ENCODE assay signal across 13 cellular contexts in the genomic region with DNA sequence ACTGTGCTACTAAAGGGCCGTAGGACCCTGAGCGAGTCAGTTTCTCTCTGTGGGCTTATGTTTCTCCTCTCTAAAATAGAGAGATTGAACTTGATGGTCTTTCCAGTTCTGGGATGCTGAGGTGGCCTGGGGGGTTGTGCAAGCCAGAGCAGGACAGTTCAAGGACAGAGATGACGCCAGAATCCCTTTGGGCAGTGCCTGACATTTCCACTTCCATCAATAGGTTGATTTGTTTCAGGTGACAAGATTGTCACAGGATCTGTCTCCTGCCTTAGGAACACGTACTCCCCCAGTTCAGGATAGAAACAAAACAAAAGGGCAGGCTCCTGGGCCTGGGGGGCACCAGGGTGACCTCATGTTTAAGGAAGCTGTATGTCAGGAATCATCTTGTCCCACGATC.
DNase-seq lines count a peak whose midpoint lies in the region; ATAC-seq, FAIRE-seq and TF ChIP-seq lines count a peak whose summit lies in the region.
"Had no signal": no experiment of that assay in that cellular context is flagged by ENCODE, and none has a peak within 500 bp of the region (broad histone marks: within the 10 kb centered on the region; RNA-seq: fewer than 3 reads in every experiment).

No MANE protein-coding gene starts in this region.

- intact Hi-C loops in activated CD8-positive, alpha-beta T cell treated with anti-CD3 and anti-CD28 coated beads for 36 hours (cut with micrococcal nuclease): loop anchor here (5.0 to 10.0 kb wide), 2 partner anchors 468 to 620 kb away; no protein-coding TSS in a partner anchor
- intact Hi-C loops in IMR-90 (cut with micrococcal nuclease): loop anchor here (5.0 to 10.0 kb wide), 2 partner anchors 245 to 1168 kb away; no protein-coding TSS in a partner anchor
- intact Hi-C loops in HepG2 (cut with micrococcal nuclease; ENCODE audit: unreplicated experiment): loop anchor here (2.0 kb wide), 1 partner anchor 418 kb away; no protein-coding TSS in a partner anchor

- no peak for TF ChIP-seq RAD21 in IMR-90 (IDR thresholded peaks at IDR 0.05; ENCODE audit: low read length)
- TF ChIP-seq RAD21 in HepG2 (CRISPR knock-in tag; IDR thresholded peaks at IDR 0.05): no peak

- CTCF ChIA-PET in activated CD8-positive, alpha-beta T cell treated with anti-CD3 and anti-CD28 coated beads, Interleukin-2, amount 10 ng/mL, durations not matched to agents 7 days and 5 days (lab: Charles Lee): interaction anchor here (0.8 to 5.6 kb wide), 14 partner anchors 10 to 620 kb away, joined by 3 to 57 read pairs (median 6); a partner anchor contains a TSS
- CTCF ChIA-PET in activated CD8-positive, alpha-beta T cell treated with anti-CD3 and anti-CD28 coated beads for 36 hours (lab: Charles Lee): interaction anchor here (0.9 to 6.3 kb wide), 20 partner anchors 9 to 620 kb away, joined by 3 to 54 read pairs (median 6); a partner anchor contains a TSS
- CTCF ChIA-PET in IMR-90 (lab: Yijun Ruan, JAX): interaction anchor here (1.0 to 2.2 kb wide), 5 partner anchors 14 to 621 kb away, joined by 3 to 13 read pairs (median 7); no protein-coding TSS in a partner anchor
- CTCF ChIA-PET in HepG2 (lab: Yijun Ruan, JAX; ENCODE audit: low intra/inter-chr PET ratio, low total read pairs): interaction anchor here (3.0 to 3.9 kb wide), 2 partner anchors 471 to 619 kb away, joined by 38 to 45 read pairs; no protein-coding TSS in a partner anchor

- H4K5ac ChIP-seq in IMR-90 (ENCODE audit: low read depth, low read length): no peak overlapping the region

- H2AK5ac ChIP-seq in IMR-90 (ENCODE audit: low read depth, low read length) (no peak overlapping the region), trophoblast cell (ENCODE audit: low read length) (no peak overlapping the region)

- H3K23ac ChIP-seq in IMR-90 (ENCODE audit: low read depth, low read length): no peak overlapping the region
- no peak overlapping the region for H3K23ac ChIP-seq in trophoblast cell (ENCODE audit: low read length)

- H3K79me2 ChIP-seq in HepG2 (ENCODE audit: insufficient read depth, low read length) (no peaks in the 10 kb centered on the region), trophoblast cell (ENCODE audit: control insufficient read depth, insufficient read depth, low read length, poor library complexity) (no peaks in the 10 kb centered on the region)

- H2BK20ac ChIP-seq in IMR-90 (ENCODE audit: low read depth, low read length): 0 out of 2 replicates have a peak overlapping the region, but pooled peaks have one; percentile 32

- no peaks in the 10 kb centered on the region for H3K36me3 Mint-ChIP-seq in activated CD8-positive, alpha-beta T cell treated with anti-CD3 and anti-CD28 coated beads, Interleukin-2, amount 10 ng/mL, durations not matched to agents 7 days and 5 days (ENCODE audit: low read depth)
- no peaks in the 10 kb centered on the region for H3K36me3 Mint-ChIP-seq in activated CD8-positive, alpha-beta T cell treated with anti-CD3 and anti-CD28 coated beads for 36 hours (ENCODE audit: low read depth)
- H3K36me3 Mint-ChIP-seq: CD4-positive, CD25-positive, alpha-beta regulatory T cell had no signal

- no peak for TF ChIP-seq CTCF in activated CD8-positive, alpha-beta T cell treated with anti-CD3 and anti-CD28 coated beads for 36 hours (IDR thresholded peaks at IDR 0.05)
- TF ChIP-seq CTCF in IMR-90 (conservative IDR thresholded peaks at IDR 0.05; ENCODE audit: low read depth, low read length): no peak
- no peak for TF ChIP-seq CTCF in HepG2 (CRISPR knock-in tag; IDR thresholded peaks at IDR 0.05)
- TF ChIP-seq CTCF in coronary artery (IDR thresholded peaks at IDR 0.05): no peak

- H2BK120ac ChIP-seq in IMR-90 (ENCODE audit: low read depth, low read length) (no peak overlapping the region; the same call in 1 of the 2 replicates), trophoblast cell (ENCODE audit: insufficient read depth, low read length, poor library complexity) (no peak overlapping the region)

- H3K4me3 Mint-ChIP-seq in activated CD8-positive, alpha-beta T cell treated with anti-CD3 and anti-CD28 coated beads, Interleukin-2, amount 10 ng/mL, durations not matched to agents 7 days and 5 days: no peak overlapping the region
- no peak overlapping the region for H3K4me3 Mint-ChIP-seq in activated CD8-positive, alpha-beta T cell treated with anti-CD3 and anti-CD28 coated beads for 36 hours
- H3K4me3 Mint-ChIP-seq: CD4-positive, CD25-positive, alpha-beta regulatory T cell; HFFc6 had no signal

- H3K27ac ChIP-seq in IMR-90 (ENCODE audit: insufficient read depth, low read length): no peak overlapping the region
- H3K27ac ChIP-seq in HepG2 (ENCODE audit: extremely low read length, insufficient read depth, low read length): no peak overlapping the region
- no peak overlapping the region for H3K27ac ChIP-seq in trophoblast cell (ENCODE audit: low read depth, low read length)
- H3K27ac ChIP-seq in coronary artery: no peak overlapping the region
- H3K27ac ChIP-seq: 22Rv1 had no signal

- in situ Hi-C loops in IMR-90 (cut with MboI; ENCODE audit: low sequenced_read_pairs) (loop anchor here (5.0 to 25.0 kb wide), 3 partner anchors 468 to 1170 kb away; no protein-coding TSS in a partner anchor), HepG2 (cut with HindIII; ENCODE audit: extremely low pct_ligation_motif_present, low pct_unique_long_range_greater_than_20kb) (loop anchor here (5.0 to 25.0 kb wide), 3 partner anchors 470 to 1120 kb away; no protein-coding TSS in a partner anchor)

- H4K91ac ChIP-seq in IMR-90 (ENCODE audit: insufficient read depth, low read depth, low read length) (no peak overlapping the region), trophoblast cell (ENCODE audit: low read depth, low read length) (peak overlapping the region; percentile 21)

- no peak for FAIRE-seq in HepG2 (lab: Jason Lieb, UNC)
- FAIRE-seq: H1 had no signal

- no peak overlapping the region for H3K4me3 ChIP-seq in IMR-90 (ENCODE audit: insufficient read depth, low read depth, low read length)
- H3K4me3 ChIP-seq in HepG2 (replicated peaks in 1 of 3; ENCODE audit: insufficient read depth in 1 of 3, low read depth in 2 of 3, low read length in 3 of 3): no peak overlapping the region
- no peak overlapping the region for H3K4me3 ChIP-seq in trophoblast cell (ENCODE audit: low read depth, low read length)
- H3K4me3 ChIP-seq in coronary artery: no peak overlapping the region
- H3K4me3 ChIP-seq: HAP-1 had no signal

- H3K4me1 ChIP-seq in IMR-90 (ENCODE audit: control insufficient read depth, insufficient read depth, low read length): peaks cover 12% of the 10 kb centered on the region
- no peaks in the 10 kb centered on the region for H3K4me1 ChIP-seq in HepG2 (ENCODE audit: insufficient read depth, low read length)
- peaks cover 9 to 14% of the 10 kb centered on the region in 2 experiments for H3K4me1 ChIP-seq in trophoblast cell (ENCODE audit: control insufficient read depth in 1 of 2, insufficient read depth in 2 of 2, low read length in 2 of 2)
- H3K4me1 ChIP-seq: HAP-1 had no signal

- POLR2A ChIA-PET in activated CD8-positive, alpha-beta T cell treated with anti-CD3 and anti-CD28 coated beads, Interleukin-2, amount 10 ng/mL, durations not matched to agents 7 days and 5 days (lab: Charles Lee): no interaction called here
- POLR2A ChIA-PET in activated CD8-positive, alpha-beta T cell treated with anti-CD3 and anti-CD28 coated beads for 36 hours (lab: Charles Lee): no interaction called here
- POLR2A ChIA-PET in IMR-90 (lab: Charles Lee; ENCODE audit: unreplicated experiment): no interaction called here
- POLR2A ChIA-PET in HepG2 (lab: Yijun Ruan, JAX): no interaction called here

- no peak overlapping the region for H2AK9ac ChIP-seq in IMR-90 (replicated peaks; ENCODE audit: low read depth, low read length, poor library complexity)

- peak overlapping the region; percentile 16 for H2BK12ac ChIP-seq in trophoblast cell (ENCODE audit: low read length)

- H3K4me1 Mint-ChIP-seq in activated CD8-positive, alpha-beta T cell treated with anti-CD3 and anti-CD28 coated beads, Interleukin-2, amount 10 ng/mL, durations not matched to agents 7 days and 5 days (ENCODE audit: low read depth): no peaks in the 10 kb centered on the region
- no peaks in the 10 kb centered on the region for H3K4me1 Mint-ChIP-seq in activated CD8-positive, alpha-beta T cell treated with anti-CD3 and anti-CD28 coated beads for 36 hours (ENCODE audit: low read depth)

- no peaks in the 10 kb centered on the region for H3K9me3 Mint-ChIP-seq in activated CD8-positive, alpha-beta T cell treated with anti-CD3 and anti-CD28 coated beads, Interleukin-2, amount 10 ng/mL, durations not matched to agents 7 days and 5 days (ENCODE audit: insufficient read depth)
- no peaks in the 10 kb centered on the region for H3K9me3 Mint-ChIP-seq in activated CD8-positive, alpha-beta T cell treated with anti-CD3 and anti-CD28 coated beads for 36 hours
- H3K9me3 Mint-ChIP-seq: CD4-positive, CD25-positive, alpha-beta regulatory T cell; HFFc6 had no signal

- H2AFZ ChIP-seq in IMR-90 (replicated peaks; ENCODE audit: low read length, poor library complexity): no peak overlapping the region
- H2AFZ ChIP-seq in HepG2 (ENCODE audit: low read length): no peak overlapping the region
- no peak overlapping the region for H2AFZ ChIP-seq in trophoblast cell (ENCODE audit: insufficient read depth, low read length, poor library complexity)

- dilution Hi-C loops in IMR-90 (cut with HindIII; ENCODE audit: low sequenced_read_pairs, unreplicated experiment): no loop called here

- no peak for TF ChIP-seq POLR2A in IMR-90 (IDR thresholded peaks at IDR 0.05; ENCODE audit: low read depth, low read length)
- no peak for TF ChIP-seq POLR2A in HepG2 (IDR thresholded peaks at IDR 0.05; ENCODE audit: insufficient read depth in 1 of 2, low read depth in 2 of 2, low read length in 2 of 2)

- no peak for ATAC-seq in activated CD8-positive, alpha-beta T cell treated with anti-CD3 and anti-CD28 coated beads, Interleukin-2, amount 10 ng/mL, durations not matched to agents 7 days and 5 days
- no peak for ATAC-seq in activated CD8-positive, alpha-beta T cell treated with anti-CD3 and anti-CD28 coated beads for 36 hours
- no peak for ATAC-seq in IMR-90 (ENCODE audit: low read depth)
- no peak for ATAC-seq in HepG2

- H2BK15ac ChIP-seq in IMR-90 (ENCODE audit: low read depth, low read length): no peak overlapping the region

- TF ChIP-seq EP300 in HepG2 (IDR thresholded peaks at IDR 0.05; ENCODE audit: low read depth in 2 of 2, low read length in 2 of 2): no peak
- TF ChIP-seq EP300 in HepG2 (CRISPR knock-in tag; IDR thresholded peaks at IDR 0.05; ENCODE audit: borderline replicate concordance): no peak

- no peak overlapping the region for H3K9ac ChIP-seq in IMR-90 (ENCODE audit: low read depth, low read length)
- no peak overlapping the region for H3K9ac ChIP-seq in HepG2 (ENCODE audit: insufficient read depth, low read depth, low read length)
- no peak overlapping the region for H3K9ac ChIP-seq in trophoblast cell (ENCODE audit: low read length)

- H3K27me3 ChIP-seq in IMR-90 (ENCODE audit: control insufficient read depth, insufficient read depth, low read length) (0 out of 2 replicates have a peak, but pooled peaks cover 2% of the 10 kb centered on the region), HepG2 (ENCODE audit: control insufficient read depth in 1 of 2, insufficient read depth in 2 of 2, low read length in 2 of 2) (peaks cover 1 to 8% of the 10 kb centered on the region in 2 experiments; a peak in 4 of 5 replicates), trophoblast cell (ENCODE audit: insufficient read depth, low read length) (no peaks in the 10 kb centered on the region)

- no peak overlapping the region for H3K4ac ChIP-seq in IMR-90 (ENCODE audit: low read depth, low read length)
- no peak overlapping the region for H3K4ac ChIP-seq in trophoblast cell (ENCODE audit: low read depth, low read length)

- H3K9me3 ChIP-seq in IMR-90 (ENCODE audit: control insufficient read depth, insufficient read depth, low read length): no peaks in the 10 kb centered on the region
- H3K9me3 ChIP-seq in HepG2 (ENCODE audit: low read length): no peaks in the 10 kb centered on the region
- no peaks in the 10 kb centered on the region for H3K9me3 ChIP-seq in trophoblast cell (ENCODE audit: insufficient read depth, low read depth, low read length)
- H3K9me3 ChIP-seq: HAP-1 had no signal

- H2BK5ac ChIP-seq in IMR-90 (ENCODE audit: low read depth, low read length, poor library complexity, severe bottlenecking) (no peak overlapping the region), trophoblast cell (ENCODE audit: low read depth, low read length, poor library complexity) (no peak overlapping the region)

- peaks cover 3% of the 10 kb centered on the region for H3K27me3 Mint-ChIP-seq in activated CD8-positive, alpha-beta T cell treated with anti-CD3 and anti-CD28 coated beads, Interleukin-2, amount 10 ng/mL, durations not matched to agents 7 days and 5 days (ENCODE audit: low read depth)
- no peaks in the 10 kb centered on the region for H3K27me3 Mint-ChIP-seq in activated CD8-positive, alpha-beta T cell treated with anti-CD3 and anti-CD28 coated beads for 36 hours

- BruUV-seq in IMR-90 (replicated peaks; lab: Mats Ljungman, UMichigan) (no TSS peak), HepG2 (replicated peaks; lab: Mats Ljungman, UMichigan) (no TSS peak)

- 100% methylated on average over 1 of the region's 5 CpGs; no CpG with 5 or more reads in 1 of the 2 experiments for WGBS in IMR-90 (ENCODE audit: extremely low coverage in 2 of 2, insufficient read length in 1 of 2), 2 experiments
- 4% methylated on average over 5 of the region's 5 CpGs for whole genome bisulfite sequencing in HepG2 (ENCODE audit: low lambda C conversion rate)
- WGBS in trophoblast cell (ENCODE audit: extremely low coverage, insufficient coverage, insufficient read length): no CpG with 5 or more reads among the region's 5 CpGs

- H3K14ac ChIP-seq in IMR-90 (replicated peaks; ENCODE audit: low read depth, low read length) (no peak overlapping the region), trophoblast cell (ENCODE audit: low read length) (no peak overlapping the region)

- H4K20me1 ChIP-seq in IMR-90 (ENCODE audit: insufficient read depth, low read length) (no peaks in the 10 kb centered on the region; the same call in 1 of the 2 replicates), HepG2 (ENCODE audit: insufficient read depth, low read length) (no peaks in the 10 kb centered on the region)

- H3K36me3 ChIP-seq in IMR-90 (ENCODE audit: control insufficient read depth, insufficient read depth, low read length): no peaks in the 10 kb centered on the region
- H3K36me3 ChIP-seq in HepG2 (replicated peaks in 1 of 2; ENCODE audit: control insufficient read depth in 1 of 2, insufficient read depth in 2 of 2, low read length in 2 of 2): no peaks in the 10 kb centered on the region
- H3K36me3 ChIP-seq in trophoblast cell (ENCODE audit: control insufficient read depth in 1 of 2, insufficient read depth in 2 of 2, low read length in 2 of 2): no peaks in the 10 kb centered on the region
- H3K36me3 ChIP-seq: HAP-1 had no signal

- peak; percentile 10 for DNase-seq in activated CD8-positive, alpha-beta T cell treated with anti-CD3 and anti-CD28 coated beads, Interleukin-2, amount 10 ng/mL, durations not matched to agents 7 days and 5 days
- no peak for DNase-seq in activated CD8-positive, alpha-beta T cell treated with anti-CD3 and anti-CD28 coated beads for 36 hours
- no peak for DNase-seq in IMR-90
- DNase-seq in HepG2 (ENCODE audit: low spot score): no peak
- no peak for DNase-seq in trophoblast cell
- no peak for DNase-seq in coronary artery (ENCODE audit: low spot score)
- no peak for DNase-seq in stimulated activated CD4-positive, alpha-beta T cell treated with anti-CD3 and anti-CD28 coated beads, Interleukin-4, amount 100 ng/mL, for 24 hours
- no peak for DNase-seq in effector CD4-positive, alpha-beta T cell
- DNase-seq: CD4-positive, CD25-positive, alpha-beta regulatory T cell; HFFc6 had no signal

- H3K79me1 ChIP-seq in IMR-90 (ENCODE audit: low read depth in 1 of 2, low read length in 2 of 2) (0 out of 4 replicates have a peak, but pooled peaks cover 0 to 3% of the 10 kb centered on the region in 2 experiments), trophoblast cell (ENCODE audit: low read length) (peaks cover 5% of the 10 kb centered on the region)

- no peak overlapping the region for H4K8ac ChIP-seq in IMR-90 (ENCODE audit: low read depth in 2 of 2, low read length in 2 of 2)
- H4K8ac ChIP-seq in trophoblast cell (ENCODE audit: low read depth, low read length): no peak overlapping the region

- no peak overlapping the region for H3K56ac ChIP-seq in IMR-90 (ENCODE audit: extremely low read depth, insufficient read depth, low read length)

- H3K27ac Mint-ChIP-seq in activated CD8-positive, alpha-beta T cell treated with anti-CD3 and anti-CD28 coated beads, Interleukin-2, amount 10 ng/mL, durations not matched to agents 7 days and 5 days: no peak overlapping the region
- H3K27ac Mint-ChIP-seq in activated CD8-positive, alpha-beta T cell treated with anti-CD3 and anti-CD28 coated beads for 36 hours: no peak overlapping the region
- H3K27ac Mint-ChIP-seq: CD4-positive, CD25-positive, alpha-beta regulatory T cell; HFFc6 had no signal

- H4K12ac ChIP-seq in trophoblast cell (ENCODE audit: low read depth, low read length): no peak overlapping the region

- H3K9me1 ChIP-seq in IMR-90 (ENCODE audit: insufficient read depth, low read length): peaks cover 3% of the 10 kb centered on the region; the same call in 1 of the 2 replicates

- no peak overlapping the region for H3K4me2 ChIP-seq in IMR-90 (ENCODE audit: low read depth, low read length)
- no peak overlapping the region for H3K4me2 ChIP-seq in HepG2 (ENCODE audit: low read depth, low read length)
- no peak overlapping the region for H3K4me2 ChIP-seq in trophoblast cell (ENCODE audit: low read length)

- no peak overlapping the region for H3K18ac ChIP-seq in IMR-90 (ENCODE audit: low read depth, low read length)
- no peak overlapping the region for H3K18ac ChIP-seq in trophoblast cell (ENCODE audit: low read length)
